Comparison of ENCODE assay signal across 8 cellular contexts in genomic region chr20:53828673-53829085, GRCh38.
DNase-seq lines count a peak whose midpoint lies in the region; ATAC-seq, FAIRE-seq and TF ChIP-seq lines count a peak whose summit lies in the region.

No MANE protein-coding gene starts in this region.

- POLR2A ChIA-PET in Panc1 (lab: Charles Lee), result interaction anchor here (0.5 to 1.4 kb wide), 5 partner anchors 23 to 111 kb away, joined by 3 to 9 read pairs (median 4); no protein-coding TSS in a partner anchor

- BruUV-seq in Panc1 (replicated peaks; lab: Mats Ljungman, UMichigan), result no TSS peak

- FAIRE-seq in GM12892 (lab: Jason Lieb, UNC), result no peak

- H3K4me1 ChIP-seq in Panc1 (ENCODE audit: control insufficient read depth, insufficient read depth, low read length) (peaks cover 50% of the 10 kb centered on the region), tibial nerve (peaks cover 0 to 48% (median 20%) of the 10 kb centered on the region in 4 donors)

- H3K4me3 ChIP-seq in Panc1 (ENCODE audit: low read depth in 2 of 2, low read length in 2 of 2) (peak overlapping the region; percentile 7 to 21; a peak in 3 of 4 replicates), tibial nerve (peak overlapping the region; percentile 1 to 39 (median 14))

- H3K27me3 ChIP-seq in Panc1 (ENCODE audit: control insufficient read depth, insufficient read depth, low read length) (no peaks in the 10 kb centered on the region), tibial nerve (no peaks in the 10 kb centered on the region)

- WGBS in tibial nerve, 2 donors, result 0 to 2% methylated on average over 5 of the region's 5 CpGs

- ATAC-seq in Panc1, result peak; percentile 89

- TF ChIP-seq CTCF in Panc1 (IDR thresholded peaks at IDR 0.05) (no peak), tibial nerve (IDR thresholded peaks at IDR 0.05) (no peak)

- in situ Hi-C loops in Panc1 (cut with HindIII; ENCODE audit: low pct_unique_long_range_greater_than_20kb, low sequenced_read_pairs), result no loop called here

- intact Hi-C loops in Panc1 (cut with micrococcal nuclease; ENCODE audit: unreplicated experiment), result loop anchor here (5.0 kb wide), 1 partner anchor 39 kb away; no protein-coding TSS in a partner anchor

- peak in 1 of 2 donors; percentile 47 for TF ChIP-seq EP300 in tibial nerve (IDR thresholded peaks at IDR 0.05)

- DNase-seq in SIG-M5 treated with dmso at 0.1 percent for 504 hours (lab: John Stamatoyannopoulos, UW; ENCODE audit: unreplicated experiment) (peak; percentile 83), SIG-M5 (lab: John Stamatoyannopoulos, UW) (no peak), Panc1 (ENCODE audit: low read depth, low spot score) (peak; percentile 67), dedifferentiated amniotic fluid mesenchymal stem cell (ENCODE audit: extremely low spot score) (peak; percentile 89), medulla oblongata (ENCODE audit: extremely low spot score) (peak; percentile 43), tibial nerve (ENCODE audit: low spot score in 2 of 2) (peak in 1 of 2 donors; percentile 35), GM12892 (ENCODE audit: insufficient read length) (no peak), COLO829 (ENCODE audit: low spot score) (no peak)

- H3K36me3 ChIP-seq in Panc1 (ENCODE audit: control insufficient read depth, insufficient read depth, low read length) (no peaks in the 10 kb centered on the region), tibial nerve (no peaks in the 10 kb centered on the region)

- TF ChIP-seq POLR2A in tibial nerve (IDR thresholded peaks at IDR 0.05) (no peak), GM12892 (IDR thresholded peaks at IDR 0.05; ENCODE audit: low read depth, low read length) (no peak)

- CTCF ChIA-PET in Panc1 (lab: Charles Lee), result interaction anchor here (0.7 to 1.5 kb wide), 2 partner anchors 17 to 23 kb away, joined by 3 read pairs; no protein-coding TSS in a partner anchor

- H3K27ac ChIP-seq in Panc1 (ENCODE audit: low read length) (peak overlapping the region; percentile 100), tibial nerve (peak overlapping the region; percentile 85 to 92 (median 88))

- H3K9me3 ChIP-seq in Panc1 (ENCODE audit: control insufficient read depth, insufficient read depth, low read depth, low read length) (peaks cover 6% of the 10 kb centered on the region), tibial nerve (no peaks in the 10 kb centered on the region)

Comparison
In these comparisons a context has a peak if more than half of its experiments do, and no peak if none do; other contexts are left out.
1. DNase-seq: peak in SIG-M5 treated with dmso at 0.1 percent for 504 hours (single experiment), Panc1 (single experiment), dedifferentiated amniotic fluid mesenchymal stem cell (single experiment) and medulla oblongata (single experiment); none in SIG-M5 (single experiment), GM12892 (single experiment) and COLO829 (single experiment).